In genomic region chr18:5879479-5879882, GRCh38 we compare ENCODE assay signal across 9 cellular contexts. TPM values are rescaled to one million over a fixed set of nuclear protein-coding genes. Genes with fewer than 3 reads are reported as not detected.
DNase-seq lines count a peak whose midpoint lies in the region; ATAC-seq and TF ChIP-seq lines count a peak whose summit lies in the region.
"Had no signal": no experiment of that assay in that cellular context is flagged by ENCODE, and none has a peak within 500 bp of the region (broad histone marks: within the 10 kb centered on the region; RNA-seq: fewer than 3 reads in every experiment).

No MANE protein-coding gene starts in this region.

- H3K27ac ChIP-seq in DND-41 (ENCODE audit: low read length) (no peak overlapping the region), caudate nucleus (ENCODE audit: low read depth, low read length) (no peak overlapping the region), substantia nigra (ENCODE audit: low read depth, low read length, poor library complexity, severe bottlenecking) (no peak overlapping the region)

- no peaks in the 10 kb centered on the region for H3K4me1 ChIP-seq in DND-41 (ENCODE audit: insufficient read depth, low read length)

- TF ChIP-seq CTCF in DND-41 (IDR thresholded peaks at IDR 0.05; ENCODE audit: borderline replicate concordance, extremely low read depth, low read length, poor library complexity, severe bottlenecking) = peak; percentile 71

- no peak overlapping the region for H3K9ac ChIP-seq in DND-41 (ENCODE audit: low read depth, low read length)

- H3K4me2 ChIP-seq in DND-41 (ENCODE audit: insufficient read depth, low read length) = no peak overlapping the region

- no peak for DNase-seq in DND-41
- DNase-seq in HT1080 (ENCODE audit: low read depth) = peak; percentile 10
- peak; percentile 47 for DNase-seq in amniotic epithelial cell (ENCODE audit: low read depth)
- DNase-seq in kidney tubule cell (ENCODE audit: low spot score) = peak; percentile 72
- DNase-seq in caudate nucleus (lab: John Stamatoyannopoulos, UW) = no peak
- DNase-seq in substantia nigra (lab: John Stamatoyannopoulos, UW) = no peak

- H3K27me3 ChIP-seq in DND-41 (ENCODE audit: insufficient read depth, low read length, poor library complexity) = no peaks in the 10 kb centered on the region

- no peaks in the 10 kb centered on the region for H3K79me2 ChIP-seq in DND-41 (ENCODE audit: insufficient read depth, low read length)

- H2AFZ ChIP-seq in DND-41 (ENCODE audit: low read depth, low read length) = no peak overlapping the region

- ATAC-seq in DND-41 (ENCODE audit: insufficient read depth, low read depth) (no peak), HG03175 (IDR thresholded peaks at IDR 0.05; ENCODE audit: unreplicated experiment) (no peak), esophagus mucosa (no peak)
- ATAC-seq: naive thymus-derived CD8-positive, alpha-beta T cell had no signal

- no peak overlapping the region for H3K4me3 ChIP-seq in DND-41 (ENCODE audit: low read depth in 1 of 2, low read length in 2 of 2)

- no peaks in the 10 kb centered on the region for H4K20me1 ChIP-seq in DND-41 (ENCODE audit: insufficient read depth, low read length)

- H3K36me3 ChIP-seq in DND-41 (ENCODE audit: insufficient read depth, low read length) = no peaks in the 10 kb centered on the region

- H3K9me3 ChIP-seq in DND-41 (ENCODE audit: insufficient read depth, low read length, severe bottlenecking) = no peaks in the 10 kb centered on the region

RNA-seq across cellular contexts. Expression of gene TMEM200C, which starts 15.8 kb away (rescaled TPM):
- total RNA-seq in HT1080 (2014; rRNA removed; shearing (Covaris generic)) = not detected in 2 replicates
- not detected in 2 replicates for polyA plus RNA-seq in HT1080 (2015; cell fraction: cytosol; rRNA removed)
- polyA plus RNA-seq in HT1080 (2015; cell fraction: nucleus; rRNA removed) = not detected in 2 replicates
- total RNA-seq in esophagus mucosa = 0.12 TPM
- total RNA-seq: naive thymus-derived CD8-positive, alpha-beta T cell had no signal
- polyA plus RNA-seq: naive thymus-derived CD8-positive, alpha-beta T cell had no signal

Comparison
In these comparisons a context has a peak if more than half of its experiments do, and no peak if none do; other contexts are left out.
1. DNase-seq: peak in HT1080 (single experiment), amniotic epithelial cell (single experiment) and kidney tubule cell (single experiment); none in DND-41 (single experiment), caudate nucleus (0 of 61) and substantia nigra (0 of 49).